Comparison of ENCODE assay signal across 11 cellular contexts in the genomic region with DNA sequence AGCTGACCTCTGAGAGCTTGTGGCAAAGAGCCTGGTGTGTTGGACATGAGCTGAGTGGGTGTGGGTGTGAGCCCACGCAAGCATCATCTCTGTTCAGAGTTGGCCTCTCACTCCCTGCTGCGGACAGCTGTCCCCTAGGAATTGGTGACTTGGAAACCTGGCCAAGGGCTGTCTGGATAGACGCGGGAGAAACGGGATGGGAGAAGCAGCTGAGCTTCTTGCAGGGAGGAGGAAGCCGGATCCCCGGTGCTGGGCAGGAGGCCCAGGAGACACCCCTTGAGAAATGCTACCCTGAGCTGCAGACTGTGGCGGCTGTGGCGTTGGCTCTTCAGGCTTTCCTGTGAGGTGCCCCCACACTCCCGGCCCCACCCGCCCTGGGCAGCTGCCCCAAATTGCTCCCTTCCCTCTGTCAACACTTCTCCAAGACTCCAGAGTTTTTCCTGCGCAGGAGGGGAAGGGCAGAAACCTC.
DNase-seq lines count a peak whose midpoint lies in the region; ATAC-seq and TF ChIP-seq lines count a peak whose summit lies in the region.
"Had no signal": no experiment of that assay in that cellular context is flagged by ENCODE, and none has a peak within 500 bp of the region (broad histone marks: within the 10 kb centered on the region; RNA-seq: fewer than 3 reads in every experiment).

No MANE protein-coding gene starts in this region.

- POLR2A ChIA-PET in A673 (lab: Charles Lee; ENCODE audit: low non-redundant PET) = no interaction called here

- TF ChIP-seq CTCF in gastroesophageal sphincter (IDR thresholded peaks at IDR 0.05) (no peak), neural progenitor cell (IDR thresholded peaks at IDR 0.05) (no peak), A673 (conservative IDR thresholded peaks at IDR 0.05; ENCODE audit: low read depth, low read length) (no peak)

- ATAC-seq in gastroesophageal sphincter (peak; percentile 14), GM18519 (IDR thresholded peaks at IDR 0.05; ENCODE audit: low FRiP score, unreplicated experiment) (no peak)

- H3K79me2 ChIP-seq in neural progenitor cell (ENCODE audit: low read depth) = no peaks in the 10 kb centered on the region

- no peak overlapping the region for H3K4me3 Mint-ChIP-seq in neural progenitor cell
- H3K4me3 Mint-ChIP-seq: naive B cell had no signal

- intact Hi-C loops in A673 (cut with micrococcal nuclease; ENCODE audit: unreplicated experiment) = no loop called here

- H3K27me3 ChIP-seq in gastroesophageal sphincter (no peaks in the 10 kb centered on the region), neural progenitor cell (no peaks in the 10 kb centered on the region), A673 (replicated peaks; ENCODE audit: insufficient read depth, low read depth, low read length, poor library complexity) (no peaks in the 10 kb centered on the region)

- TF ChIP-seq EP300 in gastroesophageal sphincter (IDR thresholded peaks at IDR 0.05) = no peak

- H3F3A ChIP-seq in neural progenitor cell (ENCODE audit: low read depth) = peaks cover 6% of the 10 kb centered on the region

- peak overlapping the region; percentile 97 for H3K27ac Mint-ChIP-seq in neural progenitor cell

- no peaks in the 10 kb centered on the region for H4K20me1 ChIP-seq in neural progenitor cell (ENCODE audit: low read depth)

- peaks cover 0 to 21% of the 10 kb centered on the region in 2 donors for H3K36me3 ChIP-seq in gastroesophageal sphincter
- no peaks in the 10 kb centered on the region for H3K36me3 ChIP-seq in neural progenitor cell
- no peaks in the 10 kb centered on the region for H3K36me3 ChIP-seq in urinary bladder (ENCODE audit: insufficient read depth)
- no peaks in the 10 kb centered on the region for H3K36me3 ChIP-seq in A673 (ENCODE audit: insufficient read depth, low read length, poor library complexity, severe bottlenecking)

- H3K9ac ChIP-seq in neural progenitor cell = no peak overlapping the region

- peaks cover 14% of the 10 kb centered on the region for H3K27me3 Mint-ChIP-seq in neural progenitor cell (ENCODE audit: insufficient read depth, low read depth)

- H3K4me1 ChIP-seq in gastroesophageal sphincter (peaks cover 0 to 77% (median 30%) of the 10 kb centered on the region in 3 donors), neural progenitor cell (peaks cover 29% of the 10 kb centered on the region), urinary bladder (ENCODE audit: insufficient read depth) (no peaks in the 10 kb centered on the region), A673 (ENCODE audit: insufficient read depth, low read length, poor library complexity, severe bottlenecking) (no peaks in the 10 kb centered on the region)

- TF ChIP-seq POLR2A in gastroesophageal sphincter (IDR thresholded peaks at IDR 0.05) = no peak

- no peak overlapping the region for H3K4me2 ChIP-seq in neural progenitor cell

- 20 to 57% methylated on average over 1 of the region's 12 CpGs for WGBS in gastroesophageal sphincter (ENCODE audit: low coverage in 1 of 2), 2 donors
- 25% methylated on average over 12 of the region's 12 CpGs for WGBS in urinary bladder

- H2AFZ ChIP-seq in neural progenitor cell (replicated peaks) = no peak overlapping the region

- CTCF ChIA-PET in A673 (lab: Charles Lee) = no interaction called here

- H3K36me3 Mint-ChIP-seq in neural progenitor cell = peaks cover 31% of the 10 kb centered on the region

- DNase-seq in NCI-H1092 treated with DMSO at 0.1 percent for 48 hours (lab: John Stamatoyannopoulos, UW) = peak; percentile 10
- DNase-seq in NCI-H1092 (lab: John Stamatoyannopoulos, UW) = no peak
- no peak for DNase-seq in neural progenitor cell (ENCODE audit: low spot score)
- no peak for DNase-seq in A673 (ENCODE audit: low spot score)
- DNase-seq in NCI-H1694 treated with DMSO at 0.1 percent for 48 hours (lab: John Stamatoyannopoulos, UW) = no peak
- DNase-seq: foreskin melanocyte, naive B cell, NCI-H526 treated with DMSO at 0.1 percent for 48 hours had no signal

- no TSS peak for BruUV-seq in A673 (replicated peaks; lab: Mats Ljungman, UMichigan)

- H3K9me3 Mint-ChIP-seq in neural progenitor cell = peaks cover 5% of the 10 kb centered on the region

- peaks cover 0 to 3% (median 0%) of the 10 kb centered on the region in 3 donors for H3K9me3 ChIP-seq in gastroesophageal sphincter
- H3K9me3 ChIP-seq in neural progenitor cell (ENCODE audit: low read depth) = peaks cover 4% of the 10 kb centered on the region
- no peaks in the 10 kb centered on the region for H3K9me3 ChIP-seq in A673 (ENCODE audit: low read depth, low read length, poor library complexity, severe bottlenecking)

- H3K4me1 Mint-ChIP-seq in neural progenitor cell = peaks cover 56% of the 10 kb centered on the region

- peak overlapping the region; percentile 3 to 87 (median 82) for H3K27ac ChIP-seq in gastroesophageal sphincter
- H3K27ac ChIP-seq in neural progenitor cell = no peak overlapping the region
- peak overlapping the region; percentile 48 for H3K27ac ChIP-seq in urinary bladder (ENCODE audit: low read depth)
- H3K27ac ChIP-seq in A673 (ENCODE audit: low read depth, low read length, poor library complexity, severe bottlenecking) = no peak overlapping the region

- H3K4me3 ChIP-seq in gastroesophageal sphincter = peak overlapping the region in 1 of 2 donors; percentile 30
- no peak overlapping the region for H3K4me3 ChIP-seq in neural progenitor cell
- no peak overlapping the region for H3K4me3 ChIP-seq in urinary bladder (ENCODE audit: low read depth, low read length)
- H3K4me3 ChIP-seq in A673 (ENCODE audit: low read depth, low read length, poor library complexity, severe bottlenecking) = no peak overlapping the region

Comparison
In these comparisons a context has a peak if more than half of its experiments do, and no peak if none do; other contexts are left out.
1. H3K27ac ChIP-seq: peak in gastroesophageal sphincter (4 of 4) and urinary bladder (single experiment); none in neural progenitor cell (single experiment) and A673 (single experiment).